12 cellular contexts compared by ENCODE assay signal in genomic region chr12:110733089-110733715, GRCh38. TPM values are rescaled to one million over a fixed set of nuclear protein-coding genes. Genes with fewer than 3 reads are reported as not detected.
DNase-seq lines count a peak whose midpoint lies in the region; ATAC-seq, FAIRE-seq and TF ChIP-seq lines count a peak whose summit lies in the region.
"Had no signal": no experiment of that assay in that cellular context is flagged by ENCODE, and none has a peak within 500 bp of the region (broad histone marks: within the 10 kb centered on the region; RNA-seq: fewer than 3 reads in every experiment).

No MANE protein-coding gene starts in this region.

- H3K4me1 Mint-ChIP-seq in astrocyte (ENCODE audit: low read depth, unreplicated experiment) (peaks cover 22% of the 10 kb centered on the region), endothelial cell (ENCODE audit: unreplicated experiment) (peaks cover 10% of the 10 kb centered on the region)

- H3K27me3 Mint-ChIP-seq in astrocyte (ENCODE audit: low read depth, unreplicated experiment) (no peaks in the 10 kb centered on the region), endothelial cell (ENCODE audit: unreplicated experiment) (no peaks in the 10 kb centered on the region)
- H3K27me3 Mint-ChIP-seq: activated naive CD8-positive, alpha-beta T cell treated with anti-CD3 and anti-CD28 coated beads for 36 hours had no signal

- H3K36me3 Mint-ChIP-seq in astrocyte (ENCODE audit: low read depth, unreplicated experiment): peaks cover 12% of the 10 kb centered on the region
- H3K36me3 Mint-ChIP-seq in endothelial cell (ENCODE audit: low read depth, unreplicated experiment): peaks cover 13% of the 10 kb centered on the region

- POLR2A ChIA-PET in A673 (lab: Charles Lee; ENCODE audit: low non-redundant PET): no interaction called here

- peaks cover 89% of the 10 kb centered on the region for H4K20me1 ChIP-seq in astrocyte (ENCODE audit: insufficient read depth, low read length)

- BruUV-seq in A673 (replicated peaks; lab: Mats Ljungman, UMichigan): no TSS peak

- peak overlapping the region; percentile 12 for H3K4me2 ChIP-seq in astrocyte (ENCODE audit: low read length)

- H3K4me3 ChIP-seq in A673 (ENCODE audit: low read depth, low read length, poor library complexity, severe bottlenecking): no peak overlapping the region
- no peak overlapping the region for H3K4me3 ChIP-seq in astrocyte (ENCODE audit: insufficient read depth, low read depth, low read length)

- FAIRE-seq in astrocyte (lab: Jason Lieb, UNC): no peak

- H3K9me3 Mint-ChIP-seq in astrocyte (ENCODE audit: unreplicated experiment) (no peaks in the 10 kb centered on the region), endothelial cell (ENCODE audit: unreplicated experiment) (no peaks in the 10 kb centered on the region)
- H3K9me3 Mint-ChIP-seq: activated naive CD8-positive, alpha-beta T cell treated with anti-CD3 and anti-CD28 coated beads for 36 hours had no signal

- H3K9me3 ChIP-seq in A673 (ENCODE audit: low read depth, low read length, poor library complexity, severe bottlenecking) (no peaks in the 10 kb centered on the region), astrocyte (ENCODE audit: insufficient read depth, low read depth, low read length) (no peaks in the 10 kb centered on the region)

- CTCF ChIA-PET in A673 (lab: Charles Lee): no interaction called here

- intact Hi-C loops in A673 (cut with micrococcal nuclease; ENCODE audit: unreplicated experiment): no loop called here

- H3K79me2 ChIP-seq in astrocyte (ENCODE audit: insufficient read depth, low read length): peaks cover 96% of the 10 kb centered on the region

- no peak for TF ChIP-seq CTCF in A673 (conservative IDR thresholded peaks at IDR 0.05; ENCODE audit: low read depth, low read length)
- TF ChIP-seq CTCF in astrocyte (IDR thresholded peaks at IDR 0.05; ENCODE audit: insufficient read depth, low read depth, low read length): no peak
- TF ChIP-seq CTCF in endothelial cell (IDR thresholded peaks at IDR 0.05; ENCODE audit: unreplicated experiment): no peak

- peaks cover 64% of the 10 kb centered on the region for H3K36me3 ChIP-seq in A673 (ENCODE audit: insufficient read depth, low read length, poor library complexity, severe bottlenecking)
- peaks cover 24% of the 10 kb centered on the region for H3K36me3 ChIP-seq in astrocyte (ENCODE audit: insufficient read depth, low read length)

- H3K27ac ChIP-seq in A673 (ENCODE audit: low read depth, low read length, poor library complexity, severe bottlenecking) (peak overlapping the region; percentile 49), astrocyte (ENCODE audit: low read depth, low read length) (no peak overlapping the region)

- H3K9ac ChIP-seq in astrocyte (ENCODE audit: low read length): no peak overlapping the region

- H3K4me1 ChIP-seq in A673 (ENCODE audit: insufficient read depth, low read length, poor library complexity, severe bottlenecking): peaks cover 31% of the 10 kb centered on the region
- peaks cover 5% of the 10 kb centered on the region for H3K4me1 ChIP-seq in astrocyte (ENCODE audit: insufficient read depth, low read length)

- H2AFZ ChIP-seq in astrocyte (ENCODE audit: low read depth, low read length): no peak overlapping the region

- H3K27me3 ChIP-seq in A673 (replicated peaks; ENCODE audit: insufficient read depth, low read depth, low read length, poor library complexity): no peaks in the 10 kb centered on the region
- H3K27me3 ChIP-seq in astrocyte (ENCODE audit: insufficient read depth, low read length): no peaks in the 10 kb centered on the region

- H3K27ac Mint-ChIP-seq in astrocyte (ENCODE audit: unreplicated experiment) (no peak overlapping the region), endothelial cell (ENCODE audit: unreplicated experiment) (no peak overlapping the region)

- ATAC-seq in GM21381 (IDR thresholded peaks at IDR 0.05; ENCODE audit: unreplicated experiment): no peak

- DNase-seq in A673 (ENCODE audit: low spot score) (peak; percentile 72), GM03348 (ENCODE audit: low spot score) (peak; percentile 43), astrocyte (ENCODE audit: low read depth) (peak; percentile 44), lung microvascular endothelial cell (ENCODE audit: low read depth in 2 of 2) (peak; percentile 7 to 65), endothelial cell (ENCODE audit: low spot score) (no peak), NCI-H1105 treated with DMSO at 0.1 percent for 48 hours (lab: John Stamatoyannopoulos, UW) (no peak), SKM-1 (lab: John Stamatoyannopoulos, UW; ENCODE audit: unreplicated experiment) (no peak)
- DNase-seq: activated naive CD8-positive, alpha-beta T cell treated with anti-CD3 and anti-CD28 coated beads for 36 hours; COR-L47; left cardiac atrium; right cardiac atrium had no signal

- H3K4me3 Mint-ChIP-seq in astrocyte (ENCODE audit: unreplicated experiment) (no peak overlapping the region), endothelial cell (ENCODE audit: unreplicated experiment) (no peak overlapping the region)

RNA-seq across cellular contexts. Expression of gene PPP1CC, which starts 9.5 kb away (rescaled TPM):
- total RNA-seq in A673 (2021) (268 and 274 TPM in 2 replicates), astrocyte (94.8 and 107 TPM in 2 replicates), lung microvascular endothelial cell (62.9 and 85.9 TPM in 2 replicates), endothelial cell (ENCODE audit: unreplicated experiment) (152 TPM)

RNA-seq across cellular contexts. Expression of gene HVCN1, which starts 44.3 kb away (rescaled TPM):
- total RNA-seq in A673 (2021) (1.0 and 1.1 TPM in 2 replicates), astrocyte (0.94 and 1.0 TPM in 2 replicates), lung microvascular endothelial cell (2.2 and 5.0 TPM in 2 replicates), endothelial cell (ENCODE audit: unreplicated experiment) (11.9 TPM)

Comparison
In these comparisons a context has a peak if more than half of its experiments do, and no peak if none do; other contexts are left out.
1. DNase-seq: peak in A673 (single experiment), GM03348 (single experiment), astrocyte (single experiment) and lung microvascular endothelial cell (2 of 2); none in endothelial cell (single experiment), NCI-H1105 treated with DMSO at 0.1 percent for 48 hours (single experiment) and SKM-1 (single experiment).